Comparison of ENCODE assay signal across 1 cellular context in the genomic region with DNA sequence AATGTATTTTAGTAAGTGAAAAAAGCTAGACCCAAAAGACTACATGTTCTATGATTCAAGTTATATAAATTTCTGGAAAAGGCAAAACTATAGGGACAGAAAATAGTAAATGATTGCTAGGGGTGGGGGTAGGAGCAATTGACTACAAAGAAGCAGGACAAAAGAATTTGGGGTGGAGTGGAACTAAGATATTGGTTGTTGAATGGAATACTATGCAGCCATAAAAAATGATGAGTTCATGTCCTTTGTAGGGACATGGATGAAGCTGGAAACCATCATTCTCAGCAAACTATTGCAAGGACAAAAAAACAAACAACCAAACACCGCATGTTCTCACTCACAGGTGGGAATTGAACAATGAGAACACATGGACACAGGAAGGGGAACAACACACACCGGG. TPM values are rescaled to one million over a fixed set of nuclear protein-coding genes. Genes with fewer than 3 reads are reported as not detected.
"Had no signal": no experiment of that assay in that cellular context is flagged by ENCODE, and none has a peak within 500 bp of the region (broad histone marks: within the 10 kb centered on the region; RNA-seq: fewer than 3 reads in every experiment).

No MANE protein-coding gene starts in this region.

RNA-seq across cellular contexts. Expression of gene SAXO2, which starts 25.6 kb away (rescaled TPM):
- total RNA-seq: right atrium auricular region had no signal
